Comparison of ENCODE assay signal across 8 cellular contexts in genomic region chr11:57131080-57131790, GRCh38. TPM values are rescaled to one million over a fixed set of nuclear protein-coding genes. Genes with fewer than 3 reads are reported as not detected.
DNase-seq lines count a peak whose midpoint lies in the region; ATAC-seq and TF ChIP-seq lines count a peak whose summit lies in the region.

No MANE protein-coding gene starts in this region.

- H2AK5ac ChIP-seq in mesendoderm (ENCODE audit: low read length), result peak overlapping the region; percentile 55

- no peak overlapping the region for H3K18ac ChIP-seq in mesendoderm (ENCODE audit: low read length)

- no peak overlapping the region for H2AFZ ChIP-seq in Loucy (ENCODE audit: low read length)

- intact Hi-C loops in Caco-2 (cut with micrococcal nuclease; ENCODE audit: unreplicated experiment), result loop anchor here (1.0 to 5.0 kb wide), 4 partner anchors 15 to 290 kb away; no protein-coding TSS in a partner anchor

- H3K79me2 ChIP-seq in Loucy (ENCODE audit: insufficient read depth, low read length), result no peaks in the 10 kb centered on the region
- no peaks in the 10 kb centered on the region for H3K79me2 ChIP-seq in mesendoderm (ENCODE audit: control insufficient read depth, insufficient read depth, low read length)

- no peak overlapping the region for H4K5ac ChIP-seq in mesendoderm (ENCODE audit: low read length)

- H3K4me2 ChIP-seq in Loucy (ENCODE audit: low read depth, low read length, poor library complexity, severe bottlenecking) (no peak overlapping the region), mesendoderm (ENCODE audit: low read length) (no peak overlapping the region)

- H3K4me1 Mint-ChIP-seq in Caco-2 (ENCODE audit: low read depth, unreplicated experiment) (no peaks in the 10 kb centered on the region), chondrocyte (ENCODE audit: low read depth) (no peaks in the 10 kb centered on the region)

- DNase-seq in Caco-2 (peak; percentile 53 to 58), chondrocyte (ENCODE audit: low spot score) (no peak), mesendoderm (peak; percentile 82), SHP77 (lab: John Stamatoyannopoulos, UW) (no peak), NOMO-1 treated with dmso at 0.1 percent for 144 hours (lab: John Stamatoyannopoulos, UW; ENCODE audit: unreplicated experiment) (no peak)

- H2BK120ac ChIP-seq in mesendoderm (ENCODE audit: low read depth, low read length), result no peak overlapping the region

- no peak overlapping the region for H3K27ac ChIP-seq in mesendoderm (ENCODE audit: low read depth, low read length)

- H3K4ac ChIP-seq in mesendoderm (ENCODE audit: low read depth, low read length), result no peak overlapping the region

- ATAC-seq in HG02885 (IDR thresholded peaks at IDR 0.05; ENCODE audit: poor library complexity, unreplicated experiment), result no peak
- no peak for ATAC-seq in HG03442 (IDR thresholded peaks at IDR 0.05; ENCODE audit: unreplicated experiment)

- H3K79me1 ChIP-seq in mesendoderm (ENCODE audit: low read length), result no peaks in the 10 kb centered on the region

- no peak overlapping the region for H2BK15ac ChIP-seq in mesendoderm (replicated peaks; ENCODE audit: low read depth)

- peaks cover 26% of the 10 kb centered on the region for H3K27me3 Mint-ChIP-seq in Caco-2 (ENCODE audit: insufficient read depth, unreplicated experiment)
- peaks cover 53% of the 10 kb centered on the region for H3K27me3 Mint-ChIP-seq in chondrocyte (ENCODE audit: low read depth)

- peak overlapping the region; percentile 56 for H2BK5ac ChIP-seq in mesendoderm (ENCODE audit: low read length)

- H3K23ac ChIP-seq in mesendoderm (ENCODE audit: low read length), result peak overlapping the region; percentile 3

- H3K36me3 ChIP-seq in Caco-2 (ENCODE audit: control insufficient read depth, insufficient read depth, low read length) (no peaks in the 10 kb centered on the region), Loucy (ENCODE audit: insufficient read depth, low read length) (no peaks in the 10 kb centered on the region), mesendoderm (ENCODE audit: control insufficient read depth, insufficient read depth, low read length) (no peaks in the 10 kb centered on the region)

- no TSS peak for BruUV-seq in Caco-2 (replicated peaks; lab: Mats Ljungman, UMichigan)

- H3K27me3 ChIP-seq in Caco-2 (replicated peaks; ENCODE audit: control insufficient read depth, insufficient read depth, low read length), result 0 out of 2 replicates have a peak, but pooled peaks cover 2% of the 10 kb centered on the region
- H3K27me3 ChIP-seq in Loucy (ENCODE audit: insufficient read depth, low read length, poor library complexity, severe bottlenecking), result peaks cover 10% of the 10 kb centered on the region
- no peaks in the 10 kb centered on the region for H3K27me3 ChIP-seq in mesendoderm (ENCODE audit: insufficient read depth, low read length, poor library complexity)

- POLR2A ChIA-PET in Caco-2 (lab: Charles Lee), result no interaction called here

- no peaks in the 10 kb centered on the region for H3K36me3 Mint-ChIP-seq in Caco-2 (ENCODE audit: insufficient read depth, unreplicated experiment)
- H3K36me3 Mint-ChIP-seq in chondrocyte (ENCODE audit: low read depth), result no peaks in the 10 kb centered on the region

- WGBS in mesendoderm (ENCODE audit: extremely low coverage, insufficient coverage, low lambda C conversion rate), result no CpG with 5 or more reads among the region's 8 CpGs

- H3K27ac Mint-ChIP-seq in Caco-2 (ENCODE audit: unreplicated experiment) (no peak overlapping the region), chondrocyte (ENCODE audit: unreplicated experiment) (no peak overlapping the region)

- H3K4me3 Mint-ChIP-seq in Caco-2 (ENCODE audit: unreplicated experiment), result no peak overlapping the region
- no peak overlapping the region for H3K4me3 Mint-ChIP-seq in chondrocyte (ENCODE audit: unreplicated experiment)

- H3K9me3 ChIP-seq in Caco-2 (no peaks in the 10 kb centered on the region), Loucy (ENCODE audit: insufficient read depth, low read depth, low read length) (no peaks in the 10 kb centered on the region)

- CTCF ChIA-PET in Caco-2 (lab: Charles Lee), result interaction anchor here (1.0 to 3.9 kb wide), 2 partner anchors 14 to 118 kb away, joined by 3 to 44 read pairs; no protein-coding TSS in a partner anchor

- H3K4me1 ChIP-seq in Caco-2, result no peaks in the 10 kb centered on the region; the same call in 1 of the 2 replicates
- no peaks in the 10 kb centered on the region for H3K4me1 ChIP-seq in Loucy (ENCODE audit: insufficient read depth, low read length, poor library complexity, severe bottlenecking)
- no peaks in the 10 kb centered on the region for H3K4me1 ChIP-seq in mesendoderm (ENCODE audit: control insufficient read depth, low read depth, low read length)

- H3K9ac ChIP-seq in Loucy (ENCODE audit: low read depth, low read length, poor library complexity, severe bottlenecking) (no peak overlapping the region), mesendoderm (ENCODE audit: low read length) (no peak overlapping the region)

- no peaks in the 10 kb centered on the region for H4K20me1 ChIP-seq in Loucy (ENCODE audit: insufficient read depth, low read length, poor library complexity, severe bottlenecking)

- no peaks in the 10 kb centered on the region for H3K9me3 Mint-ChIP-seq in Caco-2 (ENCODE audit: unreplicated experiment)
- no peaks in the 10 kb centered on the region for H3K9me3 Mint-ChIP-seq in chondrocyte (ENCODE audit: low read depth)

- no peak overlapping the region for H4K8ac ChIP-seq in mesendoderm (ENCODE audit: low read depth, low read length)

- peak; percentile 63 to 77 for TF ChIP-seq CTCF in Caco-2 (IDR thresholded peaks at IDR 0.05; ENCODE audit: insufficient read depth in 1 of 2, low read depth in 1 of 2, low read length in 1 of 2, severe bottlenecking in 1 of 2, unreplicated experiment in 1 of 2)
- TF ChIP-seq CTCF in Loucy (conservative IDR thresholded peaks at IDR 0.05; ENCODE audit: low read length), result peak; percentile 64
- TF ChIP-seq CTCF in chondrocyte (IDR thresholded peaks at IDR 0.05), result peak; percentile 67

- no peaks in the 10 kb centered on the region for H3K9me2 ChIP-seq in Loucy (replicated peaks; ENCODE audit: low read depth, low read length)

- no peak overlapping the region for H3K4me3 ChIP-seq in Caco-2 (ENCODE audit: low read depth, low read length)
- no peak overlapping the region for H3K4me3 ChIP-seq in Loucy (ENCODE audit: low read length, poor library complexity, severe bottlenecking)
- H3K4me3 ChIP-seq in mesendoderm (ENCODE audit: low read length), result no peak overlapping the region

- H3K56ac ChIP-seq in mesendoderm (ENCODE audit: low read length), result peak overlapping the region; percentile 58

- no peaks in the 10 kb centered on the region for H3F3A ChIP-seq in Loucy (ENCODE audit: low read depth)

RNA-seq across cellular contexts. Expression of gene LRRC55, which starts 50.5 kb away (rescaled TPM):
- not detected in 2 replicates for total RNA-seq in Caco-2 (2022)
- total RNA-seq in chondrocyte, result not detected in 3 replicates
- polyA plus RNA-seq in mesendoderm (2013, experiment 1 of 2), result 0.38 TPM
- polyA plus RNA-seq in mesendoderm (2013, experiment 2 of 2), result 0.25 TPM

Comparison
In these comparisons a context has a peak if more than half of its experiments do, and no peak if none do; other contexts are left out.
1. DNase-seq: peak in Caco-2 (2 of 2) and mesendoderm (single experiment); none in chondrocyte (single experiment), SHP77 (0 of 2) and NOMO-1 treated with dmso at 0.1 percent for 144 hours (single experiment).
2. Peak in every context shown above with its lines, with median percentiles within 50 percentile points of each other: CTCF ChIP-seq.